ENCODE assay signal across 8 cellular contexts in genomic region chr3:168088106-168088722, GRCh38.
A peak's percentile ranks its signal among the peaks of the same experiment; 100 is the strongest.
DNase-seq lines count a peak whose midpoint lies in the region; ATAC-seq and TF ChIP-seq lines count a peak whose summit lies in the region.

No MANE protein-coding gene starts in this region.

- H3K79me2 ChIP-seq in OCI-LY3 (ENCODE audit: low read length) = peaks cover 77% of the 10 kb centered on the region

- no peak overlapping the region for H2AFZ ChIP-seq in OCI-LY3 (ENCODE audit: low read depth, low read length)

- TF ChIP-seq CTCF in AG10803 (conservative IDR thresholded peaks at IDR 0.05; ENCODE audit: low read length) = peak; percentile 42; the same call in 1 of the 2 replicates
- TF ChIP-seq CTCF in OCI-LY3 (IDR thresholded peaks at IDR 0.05; ENCODE audit: low read depth, low read length) = peak; percentile 45

- no peak overlapping the region for H3K9ac ChIP-seq in OCI-LY3 (ENCODE audit: low read length)

- H3K4me3 ChIP-seq in AG10803 (ENCODE audit: low read length) (no peak overlapping the region), OCI-LY3 (ENCODE audit: low read length) (no peak overlapping the region)

- no peaks in the 10 kb centered on the region for H3K36me3 ChIP-seq in OCI-LY3 (replicated peaks; ENCODE audit: low read depth, low read length)

- 0 out of 2 replicates have a peak, but pooled peaks cover 6% of the 10 kb centered on the region for H4K20me1 ChIP-seq in OCI-LY3 (ENCODE audit: insufficient read depth, low read length)

- H3K4me2 ChIP-seq in OCI-LY3 (ENCODE audit: low read length) = peak overlapping the region; percentile 46

- ATAC-seq in GM18867 (IDR thresholded peaks at IDR 0.05; ENCODE audit: unreplicated experiment) (peak; percentile 81), HG02885 (IDR thresholded peaks at IDR 0.05; ENCODE audit: poor library complexity, unreplicated experiment) (peak; percentile 78)

- DNase-seq in AG10803 (ENCODE audit: low read depth) = peak; percentile 21
- DNase-seq in iPS-NIHi7 (ENCODE audit: extremely low spot score) = peak; percentile 25
- no peak for DNase-seq in foreskin melanocyte
- DNase-seq in stimulated activated CD4-positive, alpha-beta T cell treated with anti-CD3 and anti-CD28 coated beads, Interleukin-2, amount 100 ng/mL, for 48 hours = no peak
- DNase-seq in anterior cingulate cortex (lab: John Stamatoyannopoulos, UW) = no peak

- peaks cover 41% of the 10 kb centered on the region for H3K4me1 ChIP-seq in OCI-LY3 (ENCODE audit: low read length)

- no peaks in the 10 kb centered on the region for H3K9me3 ChIP-seq in OCI-LY3 (ENCODE audit: insufficient read depth, low read length)

- H3K27me3 ChIP-seq in OCI-LY3 (ENCODE audit: low read depth, low read length) = no peaks in the 10 kb centered on the region

- no peak overlapping the region for H3K27ac ChIP-seq in OCI-LY3 (ENCODE audit: low read length)

Comparison
In these comparisons a context has a peak if more than half of its experiments do, and no peak if none do; other contexts are left out.
1. DNase-seq: peak in AG10803 (single experiment) and iPS-NIHi7 (single experiment); none in foreskin melanocyte (single experiment), stimulated activated CD4-positive, alpha-beta T cell treated with anti-CD3 and anti-CD28 coated beads, Interleukin-2, amount 100 ng/mL, for 48 hours (0 of 2) and anterior cingulate cortex (0 of 58).